In the genomic region with DNA sequence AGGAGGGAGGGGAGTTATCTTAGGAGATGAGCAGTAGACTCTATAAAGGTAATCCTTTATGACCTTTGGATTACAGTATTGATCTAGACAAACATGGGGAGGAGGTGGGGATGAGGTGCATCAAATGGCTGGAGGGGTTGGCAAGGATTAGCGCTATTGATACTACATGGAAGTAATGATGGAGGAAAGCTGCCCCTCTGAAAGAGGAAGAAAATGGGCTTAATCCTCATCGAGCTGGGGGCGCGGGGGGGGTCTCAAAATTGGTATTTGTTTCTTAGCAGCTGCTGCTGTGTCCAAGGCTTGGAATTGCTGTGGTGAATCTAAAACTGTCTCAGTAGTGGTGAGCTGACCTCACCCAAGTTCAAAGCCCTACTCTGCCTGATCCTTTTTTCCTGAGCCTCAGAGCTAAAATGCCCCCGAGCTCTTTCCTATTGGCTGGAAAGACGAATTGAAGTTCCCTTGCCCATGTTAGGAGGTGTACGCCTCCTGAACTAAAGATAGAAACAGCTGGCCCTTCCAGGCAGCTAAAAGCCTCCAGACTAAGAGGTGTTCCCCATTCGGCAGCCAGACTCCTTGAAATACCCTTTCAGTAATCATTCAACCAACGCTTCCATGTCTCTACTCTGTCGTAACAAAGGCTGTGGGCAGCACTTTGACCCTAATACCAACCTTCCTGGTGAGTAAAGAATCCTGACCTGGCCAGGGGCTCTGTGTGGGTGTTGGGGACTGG, we compare ENCODE assay signal across 9 cellular contexts. TPM values are rescaled to one million over a fixed set of nuclear protein-coding genes. Genes with fewer than 3 reads are reported as not detected.
DNase-seq lines count a peak whose midpoint lies in the region; ATAC-seq and TF ChIP-seq lines count a peak whose summit lies in the region.
"Had no signal": no experiment of that assay in that cellular context is flagged by ENCODE, and none has a peak within 500 bp of the region (broad histone marks: within the 10 kb centered on the region; RNA-seq: fewer than 3 reads in every experiment).

ITGB1BP2 (plus strand) TSS at position 556 of the 730 bp plus-strand sequence; CDS start at position 613, 57 bp downstream.

- no peak within 1 kb of the TSS for H2BK15ac ChIP-seq in H9 (ENCODE audit: low read depth, low read length)

- peaks cover 67 to 72% of the 10 kb centered on the region in 2 experiments for H3K9me3 Mint-ChIP-seq in H9
- H3K9me3 Mint-ChIP-seq in activated naive CD4-positive, alpha-beta T cell treated with anti-CD3 and anti-CD28 coated beads, Interleukin-2, amount 50 U/mL, for 72 hours: no peaks in the 10 kb centered on the region

- H4K91ac ChIP-seq in H9 (ENCODE audit: insufficient read length, low read depth, low read length): no peak within 1 kb of the TSS

- H3K4me1 Mint-ChIP-seq in H9: peaks cover 2 to 14% of the 10 kb centered on the region in 2 experiments; a peak in 3 of 4 replicates

- no peak within 1 kb of the TSS for H3K9ac ChIP-seq in H9 (ENCODE audit: extremely low read depth, insufficient read length, low read length)

- no peak within 1 kb of the TSS for H3K23ac ChIP-seq in H9 (ENCODE audit: insufficient read length, low read depth, low read length)

- H3K27ac ChIP-seq in 22Rv1 (peak within 1 kb of the TSS; percentile 20), H9 (ENCODE audit: insufficient read length, low read depth, low read length) (no peak within 1 kb of the TSS)

- TF ChIP-seq CTCF in 22Rv1 (IDR thresholded peaks at IDR 0.05): no peak
- no peak for TF ChIP-seq CTCF in H9 (conservative IDR thresholded peaks at IDR 0.05)

- H3K14ac ChIP-seq in H9 (ENCODE audit: insufficient read depth, low read length): no peak within 1 kb of the TSS

- H3K27me3 ChIP-seq in H9 (ENCODE audit: insufficient read depth, low read length): peaks cover 2% of the 10 kb centered on the region; the same call in 1 of the 2 replicates

- H2BK20ac ChIP-seq in H9 (ENCODE audit: low read depth, low read length, poor library complexity, severe bottlenecking): no peak within 1 kb of the TSS

- no peak for ATAC-seq in activated naive CD4-positive, alpha-beta T cell treated with anti-CD3 and anti-CD28 coated beads, Interleukin-2, amount 50 U/mL, for 72 hours
- no peak for ATAC-seq in GM18502 (IDR thresholded peaks at IDR 0.05; ENCODE audit: poor library complexity, unreplicated experiment)

- no peaks in the 10 kb centered on the region for H3K4me1 ChIP-seq in H9 (ENCODE audit: insufficient read depth, low read length)

- peaks cover 51 to 90% (median 58%) of the 10 kb centered on the region in 3 experiments for H3K36me3 Mint-ChIP-seq in H9 (ENCODE audit: insufficient read depth in 1 of 3, low read depth in 3 of 3)
- H3K36me3 Mint-ChIP-seq in activated naive CD4-positive, alpha-beta T cell treated with anti-CD3 and anti-CD28 coated beads, Interleukin-2, amount 50 U/mL, for 72 hours: peaks cover 20 to 32% of the 10 kb centered on the region in 2 donors

- WGBS in H9 (ENCODE audit: extremely low coverage, insufficient read length, low lambda C conversion rate): no CpG with 5 or more reads among the region's 10 CpGs

- no peaks in the 10 kb centered on the region for H3K79me2 ChIP-seq in H9 (ENCODE audit: insufficient read depth, low read length)

- no peak within 1 kb of the TSS for H3K4me3 Mint-ChIP-seq in H9

- no peak within 1 kb of the TSS for H3K4ac ChIP-seq in H9 (ENCODE audit: low read depth, low read length)

- no peaks in the 10 kb centered on the region for H3K79me1 ChIP-seq in H9 (ENCODE audit: insufficient read depth, low read depth, low read length, poor library complexity, severe bottlenecking)

- H3K4me2 ChIP-seq in H9 (ENCODE audit: insufficient read depth, insufficient read length, low read length): no peak within 1 kb of the TSS

- no peak within 1 kb of the TSS for H4K5ac ChIP-seq in H9 (ENCODE audit: insufficient read length, low read depth, low read length)

- H4K8ac ChIP-seq in H9 (replicated peaks; ENCODE audit: insufficient read length, low read depth, low read length): no peak within 1 kb of the TSS

- H2BK5ac ChIP-seq in H9 (ENCODE audit: insufficient read length, low read length): no peak within 1 kb of the TSS

- H2BK120ac ChIP-seq in H9 (ENCODE audit: low read depth, low read length, poor library complexity, severe bottlenecking): no peak within 1 kb of the TSS

- DNase-seq in H9 (no peak), iris pigment epithelial cell (ENCODE audit: low read depth) (peak; percentile 27), activated gamma-delta T cell treated with Interleukin-2 at 50 U/mL for 16 hours (no peak), GF-D8 (lab: John Stamatoyannopoulos, UW) (no peak), SIG-M5 treated with dmso at 0.1 percent for 504 hours (lab: John Stamatoyannopoulos, UW; ENCODE audit: unreplicated experiment) (no peak)
- DNase-seq in activated naive CD4-positive, alpha-beta T cell treated with anti-CD3 and anti-CD28 coated beads, Interleukin-2, amount 50 U/mL, for 72 hours (ENCODE audit: low spot score in 2 of 2): no peak
- DNase-seq: T1000 had no signal

- H3K18ac ChIP-seq in H9 (ENCODE audit: insufficient read length, low read depth, low read length): no peak within 1 kb of the TSS

- no peaks in the 10 kb centered on the region for H3K23me2 ChIP-seq in H9 (ENCODE audit: insufficient read length, low read depth, low read length, poor library complexity, severe bottlenecking)

- no peak within 1 kb of the TSS for H2BK12ac ChIP-seq in H9 (ENCODE audit: insufficient read length, low read depth, low read length)

- no peaks in the 10 kb centered on the region for H4K20me1 ChIP-seq in H9 (ENCODE audit: control insufficient read depth, insufficient read depth, insufficient read length)

- H2AK5ac ChIP-seq in H9 (ENCODE audit: insufficient read length, low read length): no peak within 1 kb of the TSS

- no peak within 1 kb of the TSS for H2AFZ ChIP-seq in H9 (ENCODE audit: low read length)

- H3T11ph ChIP-seq in H9 (ENCODE audit: low read length): no peak within 1 kb of the TSS

- H3K9me3 ChIP-seq in H9 (ENCODE audit: control insufficient read depth, low read depth, low read length): peaks cover 38% of the 10 kb centered on the region

- peak within 1 kb of the TSS in 2 of 3 experiments; percentile 72 to 87; a peak in 4 of 7 replicates for H3K27ac Mint-ChIP-seq in H9
- H3K27ac Mint-ChIP-seq in activated naive CD4-positive, alpha-beta T cell treated with anti-CD3 and anti-CD28 coated beads, Interleukin-2, amount 50 U/mL, for 72 hours: peak within 1 kb of the TSS; percentile 24 to 88

- no peak within 1 kb of the TSS for H3K56ac ChIP-seq in H9 (ENCODE audit: insufficient read length, low read depth, low read length)

- H3K27me3 Mint-ChIP-seq in H9 (ENCODE audit: low read depth): no peaks in the 10 kb centered on the region

RNA-seq across cellular contexts. Expression of gene ITGB1BP2, which starts in this region (rescaled TPM):
- total RNA-seq in H9 (2021): 3.7 and 5.0 TPM in 2 replicates
- 1 to 10 TPM; 5.8 to 7.8 TPM for total RNA-seq in activated naive CD4-positive, alpha-beta T cell treated with anti-CD3 and anti-CD28 coated beads, Interleukin-2, amount 50 U/mL, for 72 hours
